Comparison of ENCODE assay signal across 12 cellular contexts in the genomic region with DNA sequence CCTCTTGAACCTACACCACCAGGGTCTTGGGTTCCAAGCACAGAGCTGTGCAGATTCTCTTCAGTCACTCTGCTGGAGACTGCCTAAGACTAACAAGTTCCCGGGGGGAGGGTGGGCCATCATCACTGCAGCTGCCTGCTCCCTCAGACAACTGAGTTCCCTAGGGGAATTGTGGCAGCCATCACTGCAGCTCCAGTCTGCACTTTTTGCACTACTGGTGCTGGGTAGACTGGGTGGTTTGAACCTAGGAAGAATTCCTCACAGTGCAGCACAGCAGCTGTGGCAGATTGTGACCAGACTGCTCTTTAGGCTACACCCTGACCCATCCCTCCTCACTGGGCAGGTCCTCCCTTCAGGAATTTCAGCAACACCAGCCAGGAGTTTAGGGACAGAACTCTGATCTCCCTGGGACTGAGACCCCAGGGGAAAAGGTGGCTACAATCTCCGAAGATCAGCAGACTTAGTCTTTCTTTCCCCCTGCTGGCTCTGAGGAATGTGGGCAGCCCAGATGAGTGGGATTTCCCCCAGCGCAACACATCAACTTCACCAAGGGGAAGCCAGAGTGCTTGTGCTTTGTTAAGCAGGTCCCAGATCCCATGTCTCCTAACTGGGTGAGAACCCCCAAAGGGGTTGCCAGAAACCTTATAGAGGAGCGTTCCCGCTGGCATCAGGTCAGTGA.
"Had no signal": no experiment of that assay in that cellular context is flagged by ENCODE, and none has a peak within 500 bp of the region (broad histone marks: within the 10 kb centered on the region; RNA-seq: fewer than 3 reads in every experiment).

No MANE protein-coding gene starts in this region.

- H3K27ac Mint-ChIP-seq: activated naive CD8-positive, alpha-beta T cell treated with anti-CD3 and anti-CD28 coated beads, Interleukin-2, amount 10 ng/mL, durations not matched to agents 7 days and 5 days; activated T-helper 1 cell treated with anti-CD3 and anti-CD28 coated beads, Interleukin-12 subunit alpha, Interleukin-12 subunit beta, Interleukin-2, Interleukin-4 antibody, amounts not matched to agents 30 ng/mL and 10 ng/mL and 1 ng/mL, durations not matched to agents 14 hours and 24 hours and 36 hours; naive thymus-derived CD8-positive, alpha-beta T cell had no signal

- H3K4me1 Mint-ChIP-seq: activated naive CD8-positive, alpha-beta T cell treated with anti-CD3 and anti-CD28 coated beads, Interleukin-2, amount 10 ng/mL, durations not matched to agents 7 days and 5 days had no signal

- ATAC-seq: gastrocnemius medialis, left lung, right lobe of liver had no signal

- H3K4me3 Mint-ChIP-seq: activated naive CD8-positive, alpha-beta T cell treated with anti-CD3 and anti-CD28 coated beads, Interleukin-2, amount 10 ng/mL, durations not matched to agents 7 days and 5 days; activated T-helper 1 cell treated with anti-CD3 and anti-CD28 coated beads, Interleukin-12 subunit alpha, Interleukin-12 subunit beta, Interleukin-2, Interleukin-4 antibody, amounts not matched to agents 30 ng/mL and 10 ng/mL and 1 ng/mL, durations not matched to agents 14 hours and 24 hours and 36 hours; naive thymus-derived CD8-positive, alpha-beta T cell had no signal

- H3K9me3 Mint-ChIP-seq: activated naive CD8-positive, alpha-beta T cell treated with anti-CD3 and anti-CD28 coated beads, Interleukin-2, amount 10 ng/mL, durations not matched to agents 7 days and 5 days; activated T-helper 1 cell treated with anti-CD3 and anti-CD28 coated beads, Interleukin-12 subunit alpha, Interleukin-12 subunit beta, Interleukin-2, Interleukin-4 antibody, amounts not matched to agents 30 ng/mL and 10 ng/mL and 1 ng/mL, durations not matched to agents 14 hours and 24 hours and 36 hours had no signal

- DNase-seq: activated CD4-positive, alpha-beta T cell treated with anti-CD3 and anti-CD28 coated beads, Interleukin-2, amount 50 U/mL, for 1 hour; activated CD8-positive, alpha-beta memory T cell treated with anti-CD3 and anti-CD28 coated beads for 24 hours; activated naive CD8-positive, alpha-beta T cell treated with anti-CD3 and anti-CD28 coated beads, Interleukin-2, amount 10 ng/mL, durations not matched to agents 7 days and 5 days; aorta; gastrocnemius medialis; mammary epithelial cell; naive thymus-derived CD8-positive, alpha-beta T cell; nucleus accumbens; right lobe of liver; stomach had no signal

- H3K36me3 Mint-ChIP-seq: activated naive CD8-positive, alpha-beta T cell treated with anti-CD3 and anti-CD28 coated beads, Interleukin-2, amount 10 ng/mL, durations not matched to agents 7 days and 5 days had no signal
